Comparison of ENCODE assay signal across 1 cellular context in the genomic region with DNA sequence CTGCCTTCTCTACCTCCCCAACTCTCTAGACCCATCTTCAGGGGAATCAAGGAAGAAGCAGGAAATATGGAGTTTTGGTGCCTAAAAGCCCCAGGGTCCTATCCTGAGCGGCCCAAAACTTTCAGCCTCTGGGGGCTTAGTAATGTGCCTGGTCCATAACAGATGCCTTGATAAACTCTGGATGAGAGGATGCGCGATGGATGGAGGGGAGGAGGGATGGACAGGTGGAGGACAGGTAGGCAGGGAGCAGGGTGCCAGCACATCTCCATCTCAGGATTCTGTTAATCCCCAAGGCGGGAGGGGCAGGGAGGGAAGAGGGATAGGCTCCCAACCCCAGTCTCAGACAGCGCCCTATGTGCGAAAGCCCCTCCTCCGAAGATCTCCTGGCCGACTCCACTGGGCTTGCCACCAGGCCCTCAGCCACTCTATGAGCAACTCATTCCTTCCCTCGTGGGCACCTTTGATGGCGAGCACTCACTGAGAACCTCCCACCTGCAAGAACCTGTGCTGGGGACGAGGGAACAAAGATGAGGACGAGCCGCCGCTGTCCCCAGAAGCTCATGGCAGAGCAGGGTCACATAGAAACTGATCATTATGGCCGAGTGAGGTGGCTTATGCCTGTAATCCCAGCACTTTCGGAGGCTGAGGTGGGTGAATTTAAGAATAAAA.
TF ChIP-seq lines count a peak whose summit lies in the region.

No MANE protein-coding gene starts in this region.

TF ChIP-seq in HepG2, 621 proteins besides CTCF, POLR2A, EP300 and RAD21:
- TF ChIP-seq SOX5 (CRISPR knock-in tag; IDR thresholded peaks at IDR 0.05; ENCODE audit: borderline replicate concordance) (no peak), ZNF709 (CRISPR knock-in tag; IDR thresholded peaks at IDR 0.05) (no peak), HNRNPLL (IDR thresholded peaks at IDR 0.05; ENCODE audit: low read depth, low read length, poor library complexity, severe bottlenecking) (no peak), KLF6 (CRISPR knock-in tag; IDR thresholded peaks at IDR 0.05) (no peak), HDAC2 (CRISPR knock-in tag; IDR thresholded peaks at IDR 0.05) (no peak), ZNF496 (CRISPR knock-in tag; IDR thresholded peaks at IDR 0.05; ENCODE audit: insufficient replicate concordance) (no peak), ZSCAN20 (CRISPR knock-in tag; IDR thresholded peaks at IDR 0.05; ENCODE audit: borderline replicate concordance) (no peak), ZNF790 (CRISPR knock-in tag; IDR thresholded peaks at IDR 0.05; ENCODE audit: borderline replicate concordance) (no peak), CEBPG (CRISPR knock-in tag; IDR thresholded peaks at IDR 0.05) (no peak), AKAP8 (CRISPR knock-in tag; IDR thresholded peaks at IDR 0.05) (no peak), HHEX (CRISPR knock-in tag; IDR thresholded peaks at IDR 0.05) (no peak)
- TF ChIP-seq, protein P1, sequence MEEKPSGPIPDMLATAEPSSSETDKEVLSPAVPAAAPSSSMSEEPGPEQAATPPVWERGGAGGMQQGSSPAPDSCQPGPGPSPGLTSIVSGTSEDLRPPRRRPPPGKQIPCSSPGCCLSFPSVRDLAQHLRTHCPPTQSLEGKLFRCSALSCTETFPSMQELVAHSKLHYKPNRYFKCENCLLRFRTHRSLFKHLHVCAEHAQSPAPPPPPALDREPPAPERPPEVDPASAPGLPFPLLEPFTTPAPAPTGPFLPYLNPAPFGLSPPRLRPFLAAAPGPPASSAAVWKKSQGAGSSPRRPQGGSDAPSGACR (CRISPR knock-in tag; IDR thresholded peaks at IDR 0.05): no peak
- TF ChIP-seq, protein P2, sequence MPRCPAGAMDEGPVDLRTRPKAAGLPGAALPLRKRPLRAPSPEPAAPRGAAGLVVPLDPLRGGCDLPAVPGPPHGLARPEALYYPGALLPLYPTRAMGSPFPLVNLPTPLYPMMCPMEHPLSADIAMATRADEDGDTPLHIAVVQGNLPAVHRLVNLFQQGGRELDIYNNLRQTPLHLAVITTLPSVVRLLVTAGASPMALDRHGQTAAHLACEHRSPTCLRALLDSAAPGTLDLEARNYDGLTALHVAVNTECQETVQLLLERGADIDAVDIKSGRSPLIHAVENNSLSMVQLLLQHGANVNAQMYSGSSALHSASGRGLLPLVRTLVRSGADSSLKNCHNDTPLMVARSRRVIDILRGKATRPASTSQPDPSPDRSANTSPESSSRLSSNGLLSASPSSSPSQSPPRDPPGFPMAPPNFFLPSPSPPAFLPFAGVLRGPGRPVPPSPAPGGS (CRISPR knock-in tag; IDR thresholded peaks at IDR 0.05): no peak
- TF ChIP-seq, protein P3, sequence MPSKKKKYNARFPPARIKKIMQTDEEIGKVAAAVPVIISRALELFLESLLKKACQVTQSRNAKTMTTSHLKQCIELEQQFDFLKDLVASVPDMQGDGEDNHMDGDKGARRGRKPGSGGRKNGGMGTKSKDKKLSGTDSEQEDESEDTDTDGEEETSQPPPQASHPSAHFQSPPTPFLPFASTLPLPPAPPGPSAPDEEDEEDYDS (CRISPR knock-in tag; IDR thresholded peaks at IDR 0.05): no peak
